Comparison of ENCODE assay signal across 9 cellular contexts in genomic region chr2:28137221-28137620, GRCh38.
DNase-seq lines count a peak whose midpoint lies in the region; ATAC-seq and TF ChIP-seq lines count a peak whose summit lies in the region.
"Had no signal": no experiment of that assay in that cellular context is flagged by ENCODE, and none has a peak within 500 bp of the region (broad histone marks: within the 10 kb centered on the region; RNA-seq: fewer than 3 reads in every experiment).

No MANE protein-coding gene starts in this region.

- H3K9ac ChIP-seq in SK-N-MC (ENCODE audit: insufficient read length), result peak overlapping the region; percentile 59
- peak overlapping the region; percentile 10 for H3K9ac ChIP-seq in smooth muscle cell (ENCODE audit: low read depth)

- no peaks in the 10 kb centered on the region for H3K36me3 ChIP-seq in SK-N-MC (ENCODE audit: insufficient read depth, low read length)
- H3K36me3 ChIP-seq in smooth muscle cell (ENCODE audit: low read depth), result no peaks in the 10 kb centered on the region

- ATAC-seq in HG02973 (IDR thresholded peaks at IDR 0.05; ENCODE audit: unreplicated experiment), result no peak
- ATAC-seq: activated CD8-positive, alpha-beta T cell treated with anti-CD3 and anti-CD28 coated beads, Interleukin-2, amount 10 ng/mL, durations not matched to agents 7 days and 5 days had no signal

- no peak for TF ChIP-seq CTCF in fibroblast of villous mesenchyme (IDR thresholded peaks at IDR 0.05; ENCODE audit: insufficient read depth, low read depth, low read length)
- TF ChIP-seq CTCF in smooth muscle cell (IDR thresholded peaks at IDR 0.05; ENCODE audit: borderline replicate concordance, insufficient read depth, poor library complexity, severe bottlenecking), result no peak

- H3K27ac ChIP-seq in SK-N-MC (peak overlapping the region; percentile 90), smooth muscle cell (ENCODE audit: low read depth) (peak overlapping the region; percentile 71)

- 17% methylated on average over 2 of the region's 2 CpGs for WGBS in smooth muscle cell (ENCODE audit: low lambda C conversion rate)

- no peaks in the 10 kb centered on the region for H3K9me3 ChIP-seq in SK-N-MC (ENCODE audit: low read depth, low read length)
- H3K9me3 ChIP-seq in smooth muscle cell (replicated peaks; ENCODE audit: low read depth), result no peaks in the 10 kb centered on the region

- peak overlapping the region; percentile 60 for H3K4me3 ChIP-seq in SK-N-MC
- no peak overlapping the region for H3K4me3 ChIP-seq in fibroblast of villous mesenchyme (ENCODE audit: low read depth, low read length)
- no peak overlapping the region for H3K4me3 ChIP-seq in smooth muscle cell

- no peaks in the 10 kb centered on the region for H3K27me3 ChIP-seq in smooth muscle cell (ENCODE audit: low read depth)

- H3K4me1 ChIP-seq in smooth muscle cell (ENCODE audit: low read depth), result peaks cover 9% of the 10 kb centered on the region

- peak overlapping the region; percentile 48 for H3K4me2 ChIP-seq in smooth muscle cell

- no peak overlapping the region for H2AFZ ChIP-seq in smooth muscle cell (ENCODE audit: low read depth)

- no peaks in the 10 kb centered on the region for H4K20me1 ChIP-seq in smooth muscle cell (ENCODE audit: low read depth)

- no peaks in the 10 kb centered on the region for H3K79me2 ChIP-seq in smooth muscle cell (ENCODE audit: low read depth)

- DNase-seq in GM04504 (ENCODE audit: low read depth), result peak; percentile 89
- peak; percentile 97 for DNase-seq in SK-N-MC (ENCODE audit: low read depth, low spot score)
- DNase-seq in fibroblast of villous mesenchyme (ENCODE audit: low read depth), result peak; percentile 96
- no peak for DNase-seq in smooth muscle cell (lab: John Stamatoyannopoulos, UW; ENCODE audit: unreplicated experiment)
- no peak for DNase-seq in NCI-H2029 (lab: John Stamatoyannopoulos, UW)
- DNase-seq in NCI-H2081 treated with DMSO at 0.1 percent for 48 hours (lab: John Stamatoyannopoulos, UW), result no peak
- DNase-seq in stimulated activated CD8-positive, alpha-beta memory T cell treated with anti-CD3 and anti-CD28 coated beads, Interleukin-4, amount 100 ng/mL, for 48 hours, result no peak
- DNase-seq: activated CD8-positive, alpha-beta T cell treated with anti-CD3 and anti-CD28 coated beads, Interleukin-2, amount 10 ng/mL, durations not matched to agents 7 days and 5 days had no signal

- peaks cover 5% of the 10 kb centered on the region for H3F3A ChIP-seq in smooth muscle cell (ENCODE audit: low read depth)

Comparison
In these comparisons a context has a peak if more than half of its experiments do, and no peak if none do; other contexts are left out.
1. DNase-seq: peak in GM04504 (single experiment), SK-N-MC (single experiment) and fibroblast of villous mesenchyme (single experiment); none in smooth muscle cell (single experiment), NCI-H2029 (single experiment), NCI-H2081 treated with DMSO at 0.1 percent for 48 hours (single experiment) and stimulated activated CD8-positive, alpha-beta memory T cell treated with anti-CD3 and anti-CD28 coated beads, Interleukin-4, amount 100 ng/mL, for 48 hours (single experiment).